1 cellular context compared by ENCODE assay signal in genomic region chr1:16383917-16384316, GRCh38.
TF ChIP-seq lines count a peak whose summit lies in the region.

No MANE protein-coding gene starts in this region.

TF ChIP-seq in WTC11, 78 proteins besides CTCF, POLR2A, EP300 and RAD21 (continued from another document):
- no peak for TF ChIP-seq ARID4B (CRISPR knock-in tag; IDR thresholded peaks at IDR 0.05; ENCODE audit: borderline replicate concordance)
- no peak for TF ChIP-seq NFATC4 (CRISPR knock-in tag; IDR thresholded peaks at IDR 0.05)
- TF ChIP-seq OVOL2 (CRISPR knock-in tag; IDR thresholded peaks at IDR 0.05; ENCODE audit: borderline replicate concordance) = no peak
- no peak for TF ChIP-seq FOXJ3 (CRISPR knock-in tag; IDR thresholded peaks at IDR 0.05; ENCODE audit: borderline replicate concordance)
- no peak for TF ChIP-seq GTF2I (CRISPR knock-in tag; conservative IDR thresholded peaks at IDR 0.05)
- no peak for TF ChIP-seq JAZF1 (CRISPR knock-in tag; IDR thresholded peaks at IDR 0.05)
- no peak for TF ChIP-seq MLX (CRISPR knock-in tag; IDR thresholded peaks at IDR 0.05)
- TF ChIP-seq ERG (CRISPR knock-in tag; IDR thresholded peaks at IDR 0.05) = no peak
- no peak for TF ChIP-seq MXD4 (CRISPR knock-in tag; IDR thresholded peaks at IDR 0.05; ENCODE audit: borderline replicate concordance)
- no peak for TF ChIP-seq HMGA2 (CRISPR knock-in tag; IDR thresholded peaks at IDR 0.05)
- TF ChIP-seq E2F4 (CRISPR knock-in tag; IDR thresholded peaks at IDR 0.05; ENCODE audit: borderline replicate concordance, low read depth) = no peak
- TF ChIP-seq ZNF425 (CRISPR knock-in tag; conservative IDR thresholded peaks at IDR 0.05) = no peak
TF ChIP-seq in WTC11: peak in this region for 0.
